Comparison of ENCODE assay signal across 15 cellular contexts in genomic region chr1:223248787-223249175, GRCh38.
DNase-seq lines count a peak whose midpoint lies in the region; ATAC-seq and TF ChIP-seq lines count a peak whose summit lies in the region.
"Had no signal": no experiment of that assay in that cellular context is flagged by ENCODE, and none has a peak within 500 bp of the region (broad histone marks: within the 10 kb centered on the region; RNA-seq: fewer than 3 reads in every experiment).

No MANE protein-coding gene starts in this region.

- peaks cover 19% of the 10 kb centered on the region for H3F3A ChIP-seq in MM.1S (ENCODE audit: insufficient read depth, low read length)

- H2AFZ ChIP-seq in MM.1S (ENCODE audit: low read length) = peak overlapping the region; percentile 20; the same call in 1 of the 2 replicates
- H2AFZ ChIP-seq: parathyroid adenoma had no signal

- H3K9me3 Mint-ChIP-seq in activated CD4-positive, alpha-beta T cell treated with anti-CD3 and anti-CD28 coated beads, Interleukin-2, amount 10 ng/mL, durations not matched to agents 24 days and 14 days = no peaks in the 10 kb centered on the region
- no peaks in the 10 kb centered on the region for H3K9me3 Mint-ChIP-seq in activated CD8-positive, alpha-beta memory T cell treated with anti-CD3 and anti-CD28 coated beads, Interleukin-2, amount 10 ng/mL, durations not matched to agents 7 days and 5 days (ENCODE audit: low read depth)
- no peaks in the 10 kb centered on the region for H3K9me3 Mint-ChIP-seq in immature natural killer cell

- no peak for TF ChIP-seq EP300 in gastroesophageal sphincter (IDR thresholded peaks at IDR 0.05)

- H3K4me1 ChIP-seq in MM.1S (ENCODE audit: low read length) (peaks cover 25% of the 10 kb centered on the region), BE2C (no peaks in the 10 kb centered on the region), gastroesophageal sphincter (no peaks in the 10 kb centered on the region)
- H3K4me1 ChIP-seq: parathyroid adenoma had no signal

- peaks cover 5% of the 10 kb centered on the region for H3K4me1 Mint-ChIP-seq in activated CD4-positive, alpha-beta T cell treated with anti-CD3 and anti-CD28 coated beads, Interleukin-2, amount 10 ng/mL, durations not matched to agents 24 days and 14 days
- peaks cover 25% of the 10 kb centered on the region for H3K4me1 Mint-ChIP-seq in activated CD8-positive, alpha-beta memory T cell treated with anti-CD3 and anti-CD28 coated beads, Interleukin-2, amount 10 ng/mL, durations not matched to agents 7 days and 5 days
- H3K4me1 Mint-ChIP-seq in immature natural killer cell = peaks cover 10 to 13% of the 10 kb centered on the region in 2 donors
- H3K4me1 Mint-ChIP-seq: IgD-negative memory B cell had no signal

- WGBS in gastroesophageal sphincter (ENCODE audit: low coverage in 1 of 2), 2 donors = 71 to 87% methylated on average over 7 of the region's 7 CpGs

- peak; percentile 62 for DNase-seq in activated CD4-positive, alpha-beta T cell treated with anti-CD3 and anti-CD28 coated beads, Interleukin-2, amount 10 ng/mL, durations not matched to agents 24 days and 14 days
- DNase-seq in activated CD4-positive, alpha-beta T cell treated with anti-CD3 and anti-CD28 coated beads, Interleukin-2, amount 50 U/mL, for 4 hours = no peak
- DNase-seq in MM.1S = peak; percentile 98
- DNase-seq in activated CD8-positive, alpha-beta memory T cell treated with anti-CD3 and anti-CD28 coated beads, Interleukin-2, amount 10 ng/mL, durations not matched to agents 7 days and 5 days = peak; percentile 40
- peak; percentile 43 to 65 (median 50) for DNase-seq in immature natural killer cell
- no peak for DNase-seq in BE2C
- DNase-seq in NCI-H1105 (lab: John Stamatoyannopoulos, UW) = no peak
- DNase-seq: kidney glomerular epithelial cell, NCI-H1436 treated with DMSO at 0.1 percent for 48 hours, substantia nigra had no signal

- H3K27me3 ChIP-seq in MM.1S (replicated peaks; ENCODE audit: insufficient read depth, low read length) (peaks cover 15% of the 10 kb centered on the region; the same call in 1 of the 2 replicates), BE2C (peaks cover 8% of the 10 kb centered on the region), gastroesophageal sphincter (no peaks in the 10 kb centered on the region)

- no peak overlapping the region for H3K4me3 Mint-ChIP-seq in activated CD4-positive, alpha-beta T cell treated with anti-CD3 and anti-CD28 coated beads, Interleukin-2, amount 10 ng/mL, durations not matched to agents 24 days and 14 days
- H3K4me3 Mint-ChIP-seq in activated CD8-positive, alpha-beta memory T cell treated with anti-CD3 and anti-CD28 coated beads, Interleukin-2, amount 10 ng/mL, durations not matched to agents 7 days and 5 days = no peak overlapping the region
- peak overlapping the region in 1 of 5 donors; percentile 5 for H3K4me3 Mint-ChIP-seq in immature natural killer cell
- H3K4me3 Mint-ChIP-seq: IgD-negative memory B cell had no signal

- no peak for ATAC-seq in activated CD8-positive, alpha-beta memory T cell treated with anti-CD3 and anti-CD28 coated beads, Interleukin-2, amount 10 ng/mL, durations not matched to agents 7 days and 5 days
- ATAC-seq in gastroesophageal sphincter = no peak
- ATAC-seq: HCT116 had no signal

- no peaks in the 10 kb centered on the region for H3K9me3 ChIP-seq in MM.1S (replicated peaks; ENCODE audit: insufficient read depth, low read length)
- H3K9me3 ChIP-seq in BE2C = no peaks in the 10 kb centered on the region
- no peaks in the 10 kb centered on the region for H3K9me3 ChIP-seq in gastroesophageal sphincter

- intact Hi-C loops in activated CD4-positive, alpha-beta T cell treated with anti-CD3 and anti-CD28 coated beads, Interleukin-2, amount 10 ng/mL, durations not matched to agents 24 days and 14 days (cut with micrococcal nuclease) = no loop called here

- H3K27ac ChIP-seq in MM.1S (ENCODE audit: low read length) = peak overlapping the region; percentile 82
- H3K27ac ChIP-seq in gastroesophageal sphincter = no peak overlapping the region
- H3K27ac ChIP-seq: parathyroid adenoma had no signal

- H3K27me3 Mint-ChIP-seq in activated CD4-positive, alpha-beta T cell treated with anti-CD3 and anti-CD28 coated beads, Interleukin-2, amount 10 ng/mL, durations not matched to agents 24 days and 14 days = peaks cover 3% of the 10 kb centered on the region
- peaks cover 5% of the 10 kb centered on the region for H3K27me3 Mint-ChIP-seq in activated CD8-positive, alpha-beta memory T cell treated with anti-CD3 and anti-CD28 coated beads, Interleukin-2, amount 10 ng/mL, durations not matched to agents 7 days and 5 days
- peaks cover 0 to 12% (median 9%) of the 10 kb centered on the region in 3 donors for H3K27me3 Mint-ChIP-seq in immature natural killer cell (ENCODE audit: low read depth in 3 of 3)

- H3K4me2 ChIP-seq in MM.1S (ENCODE audit: low read depth, low read length) = peak overlapping the region; percentile 51
- H3K4me2 ChIP-seq: smooth muscle cell had no signal

- H3K4me3 ChIP-seq in MM.1S (ENCODE audit: low read length) (no peak overlapping the region), BE2C (ENCODE audit: low read depth, low read length) (no peak overlapping the region), gastroesophageal sphincter (no peak overlapping the region)
- H3K4me3 ChIP-seq: smooth muscle cell had no signal

- TF ChIP-seq POLR2A in gastroesophageal sphincter (IDR thresholded peaks at IDR 0.05) = no peak

- H3K36me3 ChIP-seq in MM.1S (replicated peaks; ENCODE audit: insufficient read depth, low read length) = no peaks in the 10 kb centered on the region
- no peaks in the 10 kb centered on the region for H3K36me3 ChIP-seq in BE2C
- H3K36me3 ChIP-seq in gastroesophageal sphincter = no peaks in the 10 kb centered on the region

- TF ChIP-seq CTCF in MM.1S (IDR thresholded peaks at IDR 0.05; ENCODE audit: low read length) (no peak), BE2C (IDR thresholded peaks at IDR 0.05; ENCODE audit: low read depth, low read length) (no peak), gastroesophageal sphincter (IDR thresholded peaks at IDR 0.05) (no peak)

- H3K27ac Mint-ChIP-seq in activated CD4-positive, alpha-beta T cell treated with anti-CD3 and anti-CD28 coated beads, Interleukin-2, amount 10 ng/mL, durations not matched to agents 24 days and 14 days = no peak overlapping the region
- no peak overlapping the region for H3K27ac Mint-ChIP-seq in activated CD8-positive, alpha-beta memory T cell treated with anti-CD3 and anti-CD28 coated beads, Interleukin-2, amount 10 ng/mL, durations not matched to agents 7 days and 5 days
- peak overlapping the region in 4 of 6 donors; percentile 42 to 91 (median 55) for H3K27ac Mint-ChIP-seq in immature natural killer cell
- H3K27ac Mint-ChIP-seq: IgD-negative memory B cell had no signal

- H3K36me3 Mint-ChIP-seq in activated CD4-positive, alpha-beta T cell treated with anti-CD3 and anti-CD28 coated beads, Interleukin-2, amount 10 ng/mL, durations not matched to agents 24 days and 14 days (ENCODE audit: low read depth) = no peaks in the 10 kb centered on the region
- no peaks in the 10 kb centered on the region for H3K36me3 Mint-ChIP-seq in activated CD8-positive, alpha-beta memory T cell treated with anti-CD3 and anti-CD28 coated beads, Interleukin-2, amount 10 ng/mL, durations not matched to agents 7 days and 5 days
- H3K36me3 Mint-ChIP-seq in immature natural killer cell = no peaks in the 10 kb centered on the region
- H3K36me3 Mint-ChIP-seq: IgD-negative memory B cell had no signal

- no peaks in the 10 kb centered on the region for H3K79me2 ChIP-seq in MM.1S (ENCODE audit: low read length)
- H3K79me2 ChIP-seq: parathyroid adenoma had no signal

- no peaks in the 10 kb centered on the region for H4K20me1 ChIP-seq in MM.1S (ENCODE audit: insufficient read depth, low read length)

- CTCF ChIA-PET in activated CD8-positive, alpha-beta memory T cell treated with anti-CD3 and anti-CD28 coated beads, Interleukin-2, amount 10 ng/mL, durations not matched to agents 7 days and 5 days (lab: Charles Lee) = no interaction called here

- H3K9me2 ChIP-seq in MM.1S (replicated peaks; ENCODE audit: insufficient read depth, low read length) = no peaks in the 10 kb centered on the region

- H3K9ac ChIP-seq in MM.1S (ENCODE audit: low read length) = peak overlapping the region; percentile 43; the same call in 1 of the 2 replicates
- H3K9ac ChIP-seq: parathyroid adenoma had no signal

Comparison
In these comparisons a context has a peak if more than half of its experiments do, and no peak if none do; other contexts are left out.
1. DNase-seq: peak in activated CD4-positive, alpha-beta T cell treated with anti-CD3 and anti-CD28 coated beads, Interleukin-2, amount 10 ng/mL, durations not matched to agents 24 days and 14 days (single experiment), MM.1S (single experiment), activated CD8-positive, alpha-beta memory T cell treated with anti-CD3 and anti-CD28 coated beads, Interleukin-2, amount 10 ng/mL, durations not matched to agents 7 days and 5 days (single experiment) and immature natural killer cell (3 of 3); none in activated CD4-positive, alpha-beta T cell treated with anti-CD3 and anti-CD28 coated beads, Interleukin-2, amount 50 U/mL, for 4 hours (0 of 2), BE2C (single experiment) and NCI-H1105 (single experiment).
2. H3K27ac Mint-ChIP-seq: peak in immature natural killer cell (4 of 6); none in activated CD4-positive, alpha-beta T cell treated with anti-CD3 and anti-CD28 coated beads, Interleukin-2, amount 10 ng/mL, durations not matched to agents 24 days and 14 days (single experiment) and activated CD8-positive, alpha-beta memory T cell treated with anti-CD3 and anti-CD28 coated beads, Interleukin-2, amount 10 ng/mL, durations not matched to agents 7 days and 5 days (single experiment).